2 cellular contexts compared by ENCODE assay signal in the genomic region with DNA sequence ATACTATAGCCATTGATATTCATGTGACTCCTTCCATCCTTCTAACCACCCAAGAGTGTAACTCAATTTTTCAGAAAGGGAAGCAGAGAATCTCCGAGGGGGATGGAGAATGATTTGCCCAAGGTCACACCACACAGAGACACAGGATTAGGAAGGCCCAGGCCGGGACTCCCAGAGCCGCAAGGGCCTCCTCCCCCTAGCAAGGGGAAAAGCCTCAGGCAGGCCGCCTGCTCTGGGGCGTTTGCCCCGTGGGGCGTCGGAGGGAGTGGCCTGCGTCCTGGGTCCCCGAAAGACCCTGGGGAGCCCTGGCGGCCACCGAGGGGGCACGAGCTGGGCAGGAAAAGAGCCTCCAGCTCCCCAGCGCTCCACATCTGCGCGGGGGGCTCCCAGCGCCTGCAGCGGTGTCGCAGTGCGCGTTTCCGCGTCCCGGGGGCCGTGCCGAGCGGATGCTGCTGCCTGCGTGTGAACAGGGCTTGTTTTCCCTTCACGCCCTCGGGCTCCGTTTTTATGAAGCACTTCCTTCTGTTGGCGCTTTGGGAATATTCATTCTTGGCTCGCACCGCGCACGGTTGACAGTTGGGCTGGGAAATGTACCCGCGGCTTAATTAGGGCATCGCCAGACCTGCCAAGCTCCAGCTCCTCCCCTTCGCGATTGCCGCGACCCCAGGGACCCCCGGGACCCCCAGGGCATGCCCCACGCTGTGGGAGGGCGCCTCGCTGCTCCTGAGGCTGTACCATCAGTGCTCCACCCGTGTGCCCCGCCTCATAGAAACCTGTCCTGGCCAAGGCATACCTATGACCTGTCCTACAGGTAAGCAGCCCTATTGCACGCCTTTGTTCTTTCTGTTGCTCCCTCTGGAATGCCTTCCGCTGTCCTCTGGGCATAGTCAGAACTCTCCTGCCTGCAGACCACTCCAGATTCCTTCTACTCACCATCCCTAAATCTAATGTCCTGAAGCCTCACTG.
TF ChIP-seq lines count a peak whose summit lies in the region.

No MANE protein-coding gene starts in this region.

TF ChIP-seq in HepG2, 621 proteins besides CTCF, POLR2A, EP300 and RAD21:
- TF ChIP-seq, protein P1, sequence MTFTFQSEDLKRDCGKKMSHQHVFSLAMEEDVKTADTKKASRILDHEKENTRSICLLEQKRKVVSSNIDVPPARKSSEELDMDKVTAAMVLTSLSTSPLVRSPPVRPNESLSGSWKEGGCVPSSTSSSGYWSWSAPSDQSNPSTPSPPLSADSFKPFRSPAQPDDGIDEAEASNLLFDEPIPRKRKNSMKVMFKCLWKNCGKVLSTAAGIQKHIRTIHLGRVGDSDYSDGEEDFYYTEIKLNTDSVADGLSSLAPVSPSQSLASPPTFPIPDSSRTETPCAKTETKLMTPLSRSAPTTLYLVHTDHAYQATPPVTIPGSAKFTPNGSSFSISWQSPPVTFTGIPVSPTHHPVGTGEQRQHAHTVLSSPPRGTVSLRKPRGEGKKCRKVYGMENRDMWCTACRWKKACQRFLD (CRISPR knock-in tag; IDR thresholded peaks at IDR 0.05; ENCODE audit: borderline replicate concordance): no peak

TF ChIP-seq in endothelial cell of umbilical vein, 7 proteins besides CTCF, POLR2A, EP300 and RAD21:
- TF ChIP-seq, protein P2, sequence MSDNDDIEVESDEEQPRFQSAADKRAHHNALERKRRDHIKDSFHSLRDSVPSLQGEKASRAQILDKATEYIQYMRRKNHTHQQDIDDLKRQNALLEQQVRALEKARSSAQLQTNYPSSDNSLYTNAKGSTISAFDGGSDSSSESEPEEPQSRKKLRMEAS (IDR thresholded peaks at IDR 0.05; ENCODE audit: insufficient read depth, insufficient read length): no peak
- TF ChIP-seq GATA2 (IDR thresholded peaks at IDR 0.05; ENCODE audit: insufficient read depth, insufficient read length, low read depth, low read length) (no peak), JUN (IDR thresholded peaks at IDR 0.05; ENCODE audit: borderline replicate concordance, insufficient read depth, insufficient read length, low read depth) (no peak), POLR2AphosphoS5 (IDR thresholded peaks at IDR 0.05; ENCODE audit: insufficient read depth, low read depth, low read length) (no peak), EZH2 (IDR thresholded peaks at IDR 0.05; ENCODE audit: borderline replicate concordance, low read depth, low read length, severe bottlenecking) (peak; percentile 35), FOS (IDR thresholded peaks at IDR 0.05; ENCODE audit: borderline replicate concordance, insufficient read depth, low read length) (no peak), MYC (IDR thresholded peaks at IDR 0.05; ENCODE audit: low read depth, low read length) (no peak)
